ENCODE assay signal across 18 cellular contexts in genomic region chr4:28238756-28239155, GRCh38.
DNase-seq lines count a peak whose midpoint lies in the region; ATAC-seq and TF ChIP-seq lines count a peak whose summit lies in the region.
"Had no signal": no experiment of that assay in that cellular context is flagged by ENCODE, and none has a peak within 500 bp of the region (broad histone marks: within the 10 kb centered on the region; RNA-seq: fewer than 3 reads in every experiment).

No MANE protein-coding gene starts in this region.

- WGBS in mammary epithelial cell (ENCODE audit: low coverage, missing lambda C conversion rate), result 81% methylated on average over 3 of the region's 3 CpGs

- no peaks in the 10 kb centered on the region for H3K27me3 Mint-ChIP-seq in nephron progenitor cell (ENCODE audit: low read depth, poor library complexity)
- H3K27me3 Mint-ChIP-seq: B cell had no signal

- H4K20me1 ChIP-seq in mammary epithelial cell (ENCODE audit: insufficient read depth, low read length), result no peaks in the 10 kb centered on the region

- H3K27ac ChIP-seq in mammary epithelial cell (ENCODE audit: insufficient read depth, low read depth, low read length) (no peak overlapping the region), breast epithelium (no peak overlapping the region)

- in situ Hi-C loops in mammary epithelial cell (cut with MboI; ENCODE audit: low sequenced_read_pairs in 2 of 2), result no loop called here

- peak overlapping the region; percentile 2 for H2AFZ ChIP-seq in mammary epithelial cell (ENCODE audit: low read depth, low read length)

- BruUV-seq in mammary epithelial cell (replicated peaks; lab: Mats Ljungman, UMichigan), result no TSS peak

- H3K4me3 ChIP-seq in mammary epithelial cell (replicated peaks in 1 of 3; ENCODE audit: insufficient read depth in 1 of 3, low read depth in 2 of 3, low read length in 3 of 3), result no peak overlapping the region
- no peak overlapping the region for H3K4me3 ChIP-seq in breast epithelium
- H3K4me3 ChIP-seq in choroid plexus epithelial cell (ENCODE audit: low read depth, low read length), result no peak overlapping the region
- H3K4me3 ChIP-seq: HAP-1, MG63 had no signal

- H3K9me3 Mint-ChIP-seq in nephron progenitor cell, result no peaks in the 10 kb centered on the region

- no peak for ATAC-seq in GM18909 (IDR thresholded peaks at IDR 0.05; ENCODE audit: poor library complexity, unreplicated experiment)
- ATAC-seq: Panc1 had no signal

- no peaks in the 10 kb centered on the region for H3K9me3 ChIP-seq in mammary epithelial cell (replicated peaks; ENCODE audit: insufficient read depth, low read length)
- no peaks in the 10 kb centered on the region for H3K9me3 ChIP-seq in breast epithelium
- H3K9me3 ChIP-seq: HAP-1, MG63 had no signal

- H3K27me3 ChIP-seq in mammary epithelial cell (ENCODE audit: insufficient read depth, low read length) (no peaks in the 10 kb centered on the region), breast epithelium (no peaks in the 10 kb centered on the region)
- H3K27me3 ChIP-seq: MG63 had no signal

- H3K4me1 Mint-ChIP-seq in nephron progenitor cell, result peaks cover 10% of the 10 kb centered on the region
- H3K4me1 Mint-ChIP-seq: B cell, CD14-positive monocyte had no signal

- no peak overlapping the region for H3K4me2 ChIP-seq in mammary epithelial cell (ENCODE audit: insufficient read depth, low read depth, low read length)

- no peak for TF ChIP-seq POLR2A in breast epithelium (IDR thresholded peaks at IDR 0.05)

- no peak overlapping the region for H3K9ac ChIP-seq in mammary epithelial cell (ENCODE audit: insufficient read depth, low read length)

- H3K36me3 ChIP-seq in mammary epithelial cell (ENCODE audit: insufficient read depth, low read length) (no peaks in the 10 kb centered on the region), breast epithelium (no peaks in the 10 kb centered on the region)
- H3K36me3 ChIP-seq: HAP-1, MG63 had no signal

- TF ChIP-seq CTCF in mammary epithelial cell (conservative IDR thresholded peaks at IDR 0.05 in 1 of 2, IDR thresholded peaks at IDR 0.05 in 1 of 2; ENCODE audit: extremely low read depth in 1 of 2, insufficient read depth in 1 of 2, low read depth in 1 of 2, low read length in 2 of 2) (no peak), breast epithelium (IDR thresholded peaks at IDR 0.05) (no peak), choroid plexus epithelial cell (conservative IDR thresholded peaks at IDR 0.05; ENCODE audit: low read depth, low read length) (no peak), nephron progenitor cell (IDR thresholded peaks at IDR 0.05) (no peak)

- peak overlapping the region; percentile 69 for H3K27ac Mint-ChIP-seq in nephron progenitor cell
- H3K27ac Mint-ChIP-seq: B cell, CD14-positive monocyte had no signal

- H3K4me3 Mint-ChIP-seq in nephron progenitor cell, result no peak overlapping the region
- H3K4me3 Mint-ChIP-seq: B cell, CD14-positive monocyte had no signal

- DNase-seq in mammary epithelial cell (no peak), breast epithelium (ENCODE audit: low spot score in 2 of 2) (no peak), choroid plexus epithelial cell (ENCODE audit: low read depth) (peak; percentile 28), nephron progenitor cell (no peak), amniotic stem cell (lab: John Stamatoyannopoulos, UW) (no peak)
- no peak for DNase-seq in activated CD4-positive, CD25-positive, alpha-beta regulatory T cell treated with anti-CD3 and anti-CD28 coated beads, Interleukin-2, amount 50 U/mL, for 72 hours
- DNase-seq: DMS53; GDM1; MG63; NCI-H187; NCI-H69; NK-92 treated with Interleukin-12 subunit alpha and Interleukin-12 subunit beta, amount 100 ng/mL, for 24 hours; SIG-M5 had no signal

- H3K4me1 ChIP-seq in mammary epithelial cell (ENCODE audit: insufficient read depth, low read length), result no peaks in the 10 kb centered on the region
- H3K4me1 ChIP-seq in breast epithelium, result no peaks in the 10 kb centered on the region
- H3K4me1 ChIP-seq: HAP-1 had no signal

- dilution Hi-C loops in mammary epithelial cell (cut with HindIII; ENCODE audit: low sequenced_read_pairs), result no loop called here

- H3K36me3 Mint-ChIP-seq in nephron progenitor cell (ENCODE audit: low read depth), result no peaks in the 10 kb centered on the region
- H3K36me3 Mint-ChIP-seq: CD14-positive monocyte had no signal

- CTCF ChIA-PET in mammary epithelial cell (lab: Charles Lee; ENCODE audit: low non-redundant PET), result no interaction called here

- no peaks in the 10 kb centered on the region for H3K79me2 ChIP-seq in mammary epithelial cell (ENCODE audit: insufficient read depth, low read length)

- intact Hi-C loops in mammary epithelial cell (cut with micrococcal nuclease), result no loop called here
- intact Hi-C loops in breast epithelium (cut with DNase I; ENCODE audit: low total_unique reads), result no loop called here
